8 cellular contexts compared by ENCODE assay signal in genomic region chr4:151409470-151410313, GRCh38. TPM values are rescaled to one million over a fixed set of nuclear protein-coding genes. Genes with fewer than 3 reads are reported as not detected.
DNase-seq lines count a peak whose midpoint lies in the region; FAIRE-seq and TF ChIP-seq lines count a peak whose summit lies in the region.

No MANE protein-coding gene starts in this region.

- peaks cover 10% of the 10 kb centered on the region for H3K4me1 ChIP-seq in iPS-18a (ENCODE audit: control insufficient read depth, low read depth, low read length)
- peaks cover 13% of the 10 kb centered on the region for H3K4me1 ChIP-seq in skeletal muscle satellite cell (ENCODE audit: control insufficient read depth, insufficient read depth, low read length)

- H3K27ac ChIP-seq in iPS-18a (ENCODE audit: low read length) = no peak overlapping the region

- peak; percentile 28 for FAIRE-seq in G401.6 (lab: Jason Lieb, UNC)
- FAIRE-seq in D721Med (lab: Jason Lieb, UNC) = no peak

- H3K4me2 ChIP-seq in skeletal muscle satellite cell (ENCODE audit: low read length) = peak overlapping the region; percentile 96

- H3K27me3 ChIP-seq in iPS-18a (ENCODE audit: control insufficient read depth, insufficient read depth, low read length) = peaks cover 5% of the 10 kb centered on the region
- H3K27me3 ChIP-seq in skeletal muscle satellite cell (ENCODE audit: control insufficient read depth, insufficient read depth, low read length) = peaks cover 5% of the 10 kb centered on the region

- TF ChIP-seq CTCF in D721Med (IDR thresholded peaks at IDR 0.05; ENCODE audit: insufficient read depth, missing control alignments) = no peak

- peak overlapping the region; percentile 44 for H3K9ac ChIP-seq in iPS-18a (ENCODE audit: low read length)
- peak overlapping the region; percentile 61 for H3K9ac ChIP-seq in skeletal muscle satellite cell (ENCODE audit: low read depth, low read length)

- H3K9me3 ChIP-seq in iPS-18a (ENCODE audit: control insufficient read depth, low read depth, low read length) = no peaks in the 10 kb centered on the region
- no peaks in the 10 kb centered on the region for H3K9me3 ChIP-seq in skeletal muscle satellite cell (replicated peaks; ENCODE audit: low read length)

- H3K4me3 ChIP-seq in iPS-18a (ENCODE audit: low read length) = peak overlapping the region; percentile 72
- H3K4me3 ChIP-seq in skeletal muscle satellite cell (ENCODE audit: low read length) = peak overlapping the region; percentile 77

- DNase-seq in NCI-H526 (lab: John Stamatoyannopoulos, UW) = peak; percentile 44 to 71
- DNase-seq in amniotic epithelial cell (ENCODE audit: low read depth) = peak; percentile 68
- no peak for DNase-seq in D721Med (ENCODE audit: insufficient read length, low spot score)
- DNase-seq in GM19238 (ENCODE audit: insufficient read length, low spot score) = no peak
- no peak for DNase-seq in AG08396 (ENCODE audit: low spot score)

- no peaks in the 10 kb centered on the region for H3K36me3 ChIP-seq in iPS-18a (ENCODE audit: control insufficient read depth, low read depth, low read length)
- H3K36me3 ChIP-seq in skeletal muscle satellite cell (ENCODE audit: insufficient read depth, low read length) = no peaks in the 10 kb centered on the region

RNA-seq across cellular contexts. Expression of gene FHIP1A, which starts 0.7 kb away (rescaled TPM):
- total RNA-seq in skeletal muscle satellite cell (2012; rRNA removed) = 0.25 and 0.87 TPM in 2 replicates

Comparison
In these comparisons a context has a peak if more than half of its experiments do, and no peak if none do; other contexts are left out.
1. DNase-seq: peak in NCI-H526 (2 of 2) and amniotic epithelial cell (single experiment); none in D721Med (single experiment), GM19238 (single experiment) and AG08396 (single experiment).